ENCODE assay signal across 13 cellular contexts in genomic region chr3:179957264-179957845, GRCh38.
DNase-seq lines count a peak whose midpoint lies in the region; ATAC-seq and TF ChIP-seq lines count a peak whose summit lies in the region.
"Had no signal": no experiment of that assay in that cellular context is flagged by ENCODE, and none has a peak within 500 bp of the region (broad histone marks: within the 10 kb centered on the region; RNA-seq: fewer than 3 reads in every experiment).

No MANE protein-coding gene starts in this region.

- H3K27ac Mint-ChIP-seq in Caco-2 (ENCODE audit: unreplicated experiment): no peak overlapping the region

- no peak for TF ChIP-seq CTCF in Caco-2 (IDR thresholded peaks at IDR 0.05; ENCODE audit: insufficient read depth in 1 of 2, low read depth in 1 of 2, low read length in 1 of 2, severe bottlenecking in 1 of 2, unreplicated experiment in 1 of 2)

- H3K36me3 ChIP-seq in Caco-2 (ENCODE audit: control insufficient read depth, insufficient read depth, low read length): no peaks in the 10 kb centered on the region
- H3K36me3 ChIP-seq: sigmoid colon had no signal

- H3K4me3 Mint-ChIP-seq in Caco-2 (ENCODE audit: unreplicated experiment): no peak overlapping the region

- no peaks in the 10 kb centered on the region for H3K9me3 ChIP-seq in Caco-2
- H3K9me3 ChIP-seq: sigmoid colon had no signal

- peak; percentile 54 for DNase-seq in DMS 273 treated with DMSO at 0.1 percent for 48 hours (lab: John Stamatoyannopoulos, UW)
- DNase-seq in NCI-H2029 (lab: John Stamatoyannopoulos, UW): peak; percentile 54
- DNase-seq in SHP77 (lab: John Stamatoyannopoulos, UW): peak; percentile 90 to 91
- DNase-seq in GOT3 (lab: John Stamatoyannopoulos, UW): no peak
- DNase-seq in Caco-2: no peak
- DNase-seq in NK-92 (lab: John Stamatoyannopoulos, UW; ENCODE audit: unreplicated experiment): no peak
- DNase-seq: activated CD4-positive, alpha-beta T cell treated with anti-CD3 and anti-CD28 coated beads for 4 hours; activated gamma-delta T cell treated with Interleukin-2 at 50 U/mL for 16 hours; left cardiac atrium; sigmoid colon had no signal

- no peaks in the 10 kb centered on the region for H3K4me1 Mint-ChIP-seq in Caco-2 (ENCODE audit: low read depth, unreplicated experiment)

- POLR2A ChIA-PET in Caco-2 (lab: Charles Lee): no interaction called here

- no peaks in the 10 kb centered on the region for H3K9me3 Mint-ChIP-seq in Caco-2 (ENCODE audit: unreplicated experiment)

- peaks cover 12% of the 10 kb centered on the region for H3K27me3 Mint-ChIP-seq in Caco-2 (ENCODE audit: insufficient read depth, unreplicated experiment)

- H3K4me3 ChIP-seq in Caco-2 (ENCODE audit: low read depth, low read length): no peak overlapping the region
- H3K4me3 ChIP-seq: sigmoid colon had no signal

- no peaks in the 10 kb centered on the region for H3K4me1 ChIP-seq in Caco-2
- H3K4me1 ChIP-seq: sigmoid colon had no signal

- intact Hi-C loops in Caco-2 (cut with micrococcal nuclease; ENCODE audit: unreplicated experiment): no loop called here

- no TSS peak for BruUV-seq in Caco-2 (replicated peaks; lab: Mats Ljungman, UMichigan)

- ATAC-seq in GM19463 (IDR thresholded peaks at IDR 0.05; ENCODE audit: unreplicated experiment) (peak; percentile 18), HG03571 (IDR thresholded peaks at IDR 0.05; ENCODE audit: unreplicated experiment) (no peak)
- ATAC-seq: left cardiac atrium had no signal

- CTCF ChIA-PET in Caco-2 (lab: Charles Lee): no interaction called here

- no peaks in the 10 kb centered on the region for H3K36me3 Mint-ChIP-seq in Caco-2 (ENCODE audit: insufficient read depth, unreplicated experiment)
- H3K36me3 Mint-ChIP-seq: naive B cell had no signal

- no peaks in the 10 kb centered on the region for H3K27me3 ChIP-seq in Caco-2 (replicated peaks; ENCODE audit: control insufficient read depth, insufficient read depth, low read length)

Comparison
In these comparisons a context has a peak if more than half of its experiments do, and no peak if none do; other contexts are left out.
1. DNase-seq: peak in DMS 273 treated with DMSO at 0.1 percent for 48 hours (single experiment), NCI-H2029 (single experiment) and SHP77 (2 of 2); none in GOT3 (single experiment), Caco-2 (0 of 2) and NK-92 (single experiment).